In the genomic region with DNA sequence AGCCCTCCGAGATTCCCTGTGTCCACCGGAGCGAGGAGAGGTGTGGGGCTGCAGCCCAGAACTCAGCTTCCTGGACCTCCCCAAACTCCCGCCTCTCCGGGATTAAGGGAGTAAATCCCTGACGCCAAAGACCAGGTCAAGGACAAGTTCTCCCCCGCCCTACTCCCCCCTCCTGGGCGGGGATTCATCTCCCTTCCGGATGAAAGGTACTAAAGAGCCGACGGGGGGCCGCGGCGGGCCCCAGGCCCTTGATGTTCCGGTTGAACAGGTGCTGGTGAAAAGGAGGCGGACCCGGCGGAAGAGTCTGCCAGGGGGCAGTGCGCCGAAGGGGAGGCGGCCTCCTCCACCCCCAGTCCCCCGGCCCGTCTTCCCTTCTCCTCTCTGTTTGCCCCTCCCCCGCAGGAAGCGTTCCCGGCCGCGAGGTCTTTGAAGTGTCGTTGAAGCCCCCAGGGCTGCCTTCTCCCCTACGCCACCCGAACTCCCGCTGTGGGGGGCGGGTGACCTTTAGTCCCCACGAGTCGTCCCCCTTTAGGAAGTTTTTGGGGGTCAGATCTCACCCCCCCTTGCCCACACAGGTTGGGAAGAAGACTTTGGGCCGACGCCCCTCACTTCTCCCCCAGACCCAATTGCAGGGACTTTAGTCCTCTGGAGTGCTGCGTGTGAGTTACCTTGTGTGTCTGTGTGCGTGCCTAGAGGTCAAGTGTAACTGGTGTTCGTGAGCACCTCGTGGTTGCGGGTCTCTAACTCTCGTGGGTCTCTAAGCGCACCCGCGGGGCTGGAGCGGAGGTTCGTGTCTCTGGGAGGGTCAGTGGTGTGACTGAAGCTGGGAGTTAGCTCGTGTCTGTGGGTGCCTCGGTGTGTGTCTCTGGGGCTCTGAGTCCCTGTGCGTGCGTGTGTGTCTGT, we compare ENCODE assay signal across 8 cellular contexts. TPM values are rescaled to one million over a fixed set of nuclear protein-coding genes. Genes with fewer than 3 reads are reported as not detected.
DNase-seq lines count a peak whose midpoint lies in the region; ATAC-seq and TF ChIP-seq lines count a peak whose summit lies in the region.

No MANE protein-coding gene starts in this region.

- H3K27ac Mint-ChIP-seq in activated T-cell treated with anti-CD3 and anti-CD28 coated beads, Interleukin-2, amount 50 U/mL, for 24 hours, result peak overlapping the region; percentile 100
- peak overlapping the region; percentile 91 to 100 (median 98) for H3K27ac Mint-ChIP-seq in naive thymus-derived CD4-positive, alpha-beta T cell
- peak overlapping the region; percentile 100 for H3K27ac Mint-ChIP-seq in stimulated activated naive CD8-positive, alpha-beta T cell treated with anti-CD3 and anti-CD28 coated beads, Interleukin-15, Interleukin-2, amounts not matched to agents 100 ng/mL and 50 ng/mL, for 24 hours

- no peak for TF ChIP-seq POLR2A in esophagus muscularis mucosa (IDR thresholded peaks at IDR 0.05; ENCODE audit: low read depth)

- H3K36me3 Mint-ChIP-seq in activated T-cell treated with anti-CD3 and anti-CD28 coated beads, Interleukin-2, amount 50 U/mL, for 24 hours (ENCODE audit: low read depth), result peaks cover 59% of the 10 kb centered on the region
- H3K36me3 Mint-ChIP-seq in naive thymus-derived CD4-positive, alpha-beta T cell, result peaks cover 0 to 26% (median 4%) of the 10 kb centered on the region in 5 donors
- peaks cover 41% of the 10 kb centered on the region for H3K36me3 Mint-ChIP-seq in stimulated activated naive CD8-positive, alpha-beta T cell treated with anti-CD3 and anti-CD28 coated beads, Interleukin-15, Interleukin-2, amounts not matched to agents 100 ng/mL and 50 ng/mL, for 24 hours (ENCODE audit: low read depth)

- H3K36me3 ChIP-seq in esophagus muscularis mucosa, result peaks cover 0 to 18% (median 15%) of the 10 kb centered on the region in 4 donors
- H3K36me3 ChIP-seq in naive thymus-derived CD4-positive, alpha-beta T cell (ENCODE audit: control insufficient read depth in 2 of 3, insufficient read depth in 3 of 3, low read length in 3 of 3), result peaks cover under 1 to 22% (median 9%) of the 10 kb centered on the region in 3 experiments

- H3K27me3 ChIP-seq in esophagus muscularis mucosa, result no peaks in the 10 kb centered on the region
- H3K27me3 ChIP-seq in naive thymus-derived CD4-positive, alpha-beta T cell (ENCODE audit: control insufficient read depth in 2 of 2, insufficient read depth in 2 of 2, low read length in 2 of 2), result no peaks in the 10 kb centered on the region

- TF ChIP-seq CTCF in esophagus muscularis mucosa (IDR thresholded peaks at IDR 0.05), result no peak

- H3K27me3 Mint-ChIP-seq in activated T-cell treated with anti-CD3 and anti-CD28 coated beads, Interleukin-2, amount 50 U/mL, for 24 hours, result no peaks in the 10 kb centered on the region
- no peaks in the 10 kb centered on the region for H3K27me3 Mint-ChIP-seq in naive thymus-derived CD4-positive, alpha-beta T cell
- H3K27me3 Mint-ChIP-seq in stimulated activated naive CD8-positive, alpha-beta T cell treated with anti-CD3 and anti-CD28 coated beads, Interleukin-15, Interleukin-2, amounts not matched to agents 100 ng/mL and 50 ng/mL, for 24 hours, result no peaks in the 10 kb centered on the region

- DNase-seq in D341Med (ENCODE audit: low spot score), result peak; percentile 79
- peak; percentile 99 for DNase-seq in HT-29 (ENCODE audit: low spot score)
- DNase-seq in NOMO-1 treated with DMSO at 0.1 percent for 48 hours (lab: John Stamatoyannopoulos, UW; ENCODE audit: unreplicated experiment), result peak; percentile 58
- peak; percentile 91 for DNase-seq in activated T-cell treated with anti-CD3 and anti-CD28 coated beads, Interleukin-2, amount 50 U/mL, for 24 hours
- DNase-seq in esophagus muscularis mucosa (ENCODE audit: extremely low spot score), result peak; percentile 94
- peak; percentile 33 to 79 (median 55) for DNase-seq in naive thymus-derived CD4-positive, alpha-beta T cell

- H3K4me1 Mint-ChIP-seq in activated T-cell treated with anti-CD3 and anti-CD28 coated beads, Interleukin-2, amount 50 U/mL, for 24 hours (ENCODE audit: low read depth), result peaks cover 47% of the 10 kb centered on the region
- H3K4me1 Mint-ChIP-seq in naive thymus-derived CD4-positive, alpha-beta T cell, result peaks cover 27 to 56% (median 40%) of the 10 kb centered on the region in 7 donors
- H3K4me1 Mint-ChIP-seq in stimulated activated naive CD8-positive, alpha-beta T cell treated with anti-CD3 and anti-CD28 coated beads, Interleukin-15, Interleukin-2, amounts not matched to agents 100 ng/mL and 50 ng/mL, for 24 hours (ENCODE audit: low read depth), result peaks cover 60% of the 10 kb centered on the region

- POLR2A ChIA-PET in naive thymus-derived CD4-positive, alpha-beta T cell (lab: Charles Lee), result interaction anchor here (0.6 to 14.1 kb wide), 9 partner anchors 9 to 388 kb away, joined by 3 to 317 read pairs (median 5); partner anchors contain the start of genes CISD3 and RPL23

- intact Hi-C loops in esophagus muscularis mucosa (cut with DNase I), result loop anchor here (5.0 kb wide), 1 partner anchor 43 kb away; the partner anchor contains the start of gene PCGF2
- intact Hi-C loops in naive thymus-derived CD4-positive, alpha-beta T cell (cut with micrococcal nuclease), result loop anchor here (1.0 to 5.0 kb wide), 2 partner anchors 95 to 148 kb away; partner anchors contain the start of genes PIP4K2B (in 1 of the 2) and RPL23 (in 1 of the 2)

- TF ChIP-seq EP300 in esophagus muscularis mucosa (IDR thresholded peaks at IDR 0.05), result no peak

- 3% methylated on average over 26 of the region's 52 CpGs for WGBS in esophagus muscularis mucosa

- peaks cover 22 to 59% (median 54%) of the 10 kb centered on the region in 4 donors for H3K4me1 ChIP-seq in esophagus muscularis mucosa
- H3K4me1 ChIP-seq in naive thymus-derived CD4-positive, alpha-beta T cell (ENCODE audit: control insufficient read depth in 2 of 2, insufficient read depth in 2 of 2, low read length in 2 of 2), result peaks cover 27 to 29% of the 10 kb centered on the region in 2 donors

- CTCF ChIA-PET in naive thymus-derived CD4-positive, alpha-beta T cell (lab: Charles Lee), result interaction anchor here (0.8 to 1.9 kb wide), 4 partner anchors 25 to 31 kb away, joined by 4 to 14 read pairs (median 5); no protein-coding TSS in a partner anchor

- peak overlapping the region; percentile 99 for H3K4me3 Mint-ChIP-seq in activated T-cell treated with anti-CD3 and anti-CD28 coated beads, Interleukin-2, amount 50 U/mL, for 24 hours
- peak overlapping the region; percentile 93 to 100 (median 97) for H3K4me3 Mint-ChIP-seq in naive thymus-derived CD4-positive, alpha-beta T cell
- H3K4me3 Mint-ChIP-seq in stimulated activated naive CD8-positive, alpha-beta T cell treated with anti-CD3 and anti-CD28 coated beads, Interleukin-15, Interleukin-2, amounts not matched to agents 100 ng/mL and 50 ng/mL, for 24 hours, result peak overlapping the region; percentile 100

- peaks cover 3% of the 10 kb centered on the region for H3K9me3 Mint-ChIP-seq in activated T-cell treated with anti-CD3 and anti-CD28 coated beads, Interleukin-2, amount 50 U/mL, for 24 hours
- H3K9me3 Mint-ChIP-seq in naive thymus-derived CD4-positive, alpha-beta T cell, result peaks cover 0 to 2% (median 0%) of the 10 kb centered on the region in 11 donors
- peaks cover 3% of the 10 kb centered on the region for H3K9me3 Mint-ChIP-seq in stimulated activated naive CD8-positive, alpha-beta T cell treated with anti-CD3 and anti-CD28 coated beads, Interleukin-15, Interleukin-2, amounts not matched to agents 100 ng/mL and 50 ng/mL, for 24 hours

- H3K4me3 ChIP-seq in esophagus muscularis mucosa, result peak overlapping the region; percentile 67 to 99 (median 90)
- H3K4me3 ChIP-seq in naive thymus-derived CD4-positive, alpha-beta T cell (ENCODE audit: low read length), result peak overlapping the region; percentile 70

- H3K9me3 ChIP-seq in esophagus muscularis mucosa, result no peaks in the 10 kb centered on the region
- no peaks in the 10 kb centered on the region for H3K9me3 ChIP-seq in naive thymus-derived CD4-positive, alpha-beta T cell (ENCODE audit: control insufficient read depth in 2 of 3, low read length in 3 of 3)

- ATAC-seq in naive thymus-derived CD4-positive, alpha-beta T cell, result no peak
- ATAC-seq in HG03196 (IDR thresholded peaks at IDR 0.05; ENCODE audit: unreplicated experiment), result no peak

- peak overlapping the region; percentile 94 to 98 (median 96) for H3K27ac ChIP-seq in esophagus muscularis mucosa (replicated peaks in 1 of 4)
- peak overlapping the region; percentile 97 for H3K27ac ChIP-seq in naive thymus-derived CD4-positive, alpha-beta T cell (ENCODE audit: low read depth, low read length)

RNA-seq across cellular contexts. Expression of gene MLLT6, which starts 1.1 kb away (rescaled TPM):
- total RNA-seq in HT-29 (2014; rRNA removed; shearing (Covaris generic)), result 219 and 252 TPM in 2 replicates
- total RNA-seq in esophagus muscularis mucosa, result 10 to 100 TPM; 62.7 to 83.6 (median 73.0) TPM
- total RNA-seq in naive thymus-derived CD4-positive, alpha-beta T cell, result 100 to 1,000 TPM; 287 to 533 (median 384) TPM
- 10 to 100 TPM; 10.2 to 11.7 TPM for polyA plus RNA-seq in naive thymus-derived CD4-positive, alpha-beta T cell

RNA-seq across cellular contexts. Expression of gene CISD3, which starts 26.1 kb away (rescaled TPM):
- total RNA-seq in HT-29 (2014; rRNA removed; shearing (Covaris generic)), result 54.0 and 100 TPM in 2 replicates
- total RNA-seq in esophagus muscularis mucosa, result 10 to 100 TPM; 10.1 to 18.5 (median 18.0) TPM
- total RNA-seq in naive thymus-derived CD4-positive, alpha-beta T cell, result 10 to 100 TPM in 3 of 5 experiments, 1 to 10 TPM in 2; 8.0 to 39.6 (median 12.9) TPM
- polyA plus RNA-seq in naive thymus-derived CD4-positive, alpha-beta T cell, result 10 to 100 TPM; 33.0 to 39.0 TPM

RNA-seq across cellular contexts. Expression of gene EPOP, which starts 29.2 kb away (rescaled TPM):
- 11.1 and 13.9 TPM in 2 replicates for total RNA-seq in HT-29 (2014; rRNA removed; shearing (Covaris generic))
- 1 to 10 TPM in 3 of 4 donors, under 1 TPM in 1; 0.42 to 7.3 (median 2.7) TPM for total RNA-seq in esophagus muscularis mucosa
- total RNA-seq in naive thymus-derived CD4-positive, alpha-beta T cell, result 10 to 100 TPM in 1 of 5 experiments, under 1 TPM in 4; 0.19 to 13.4 (median 0.34) TPM
- not detected for polyA plus RNA-seq in naive thymus-derived CD4-positive, alpha-beta T cell

RNA-seq across cellular contexts. Expression of gene PCGF2, which starts 44.1 kb away (rescaled TPM):
- total RNA-seq in HT-29 (2014; rRNA removed; shearing (Covaris generic)), result 8.7 and 18.9 TPM in 2 replicates
- 10 to 100 TPM; 10.3 to 15.7 (median 12.4) TPM for total RNA-seq in esophagus muscularis mucosa
- 1 to 10 TPM in 1 of 5 experiments, under 1 TPM in 1, not detected in 3; 0.34 to 2.7 TPM for total RNA-seq in naive thymus-derived CD4-positive, alpha-beta T cell
- polyA plus RNA-seq in naive thymus-derived CD4-positive, alpha-beta T cell, result under 1 TPM in 1 of 2 donors, not detected in 1; 0.09 TPM

RNA-seq across cellular contexts. Expression of gene PSMB3, which starts 48.5 kb away (rescaled TPM):
- total RNA-seq in HT-29 (2014; rRNA removed; shearing (Covaris generic)), result 828 and 837 TPM in 2 replicates
- 100 to 1,000 TPM; 122 to 158 (median 137) TPM for total RNA-seq in esophagus muscularis mucosa
- 100 to 1,000 TPM in 2 of 5 experiments, 10 to 100 TPM in 3; 60.8 to 287 (median 92.1) TPM for total RNA-seq in naive thymus-derived CD4-positive, alpha-beta T cell
- 100 to 1,000 TPM; 382 to 410 TPM for polyA plus RNA-seq in naive thymus-derived CD4-positive, alpha-beta T cell
